Comparison of ENCODE assay signal across 33 cellular contexts in genomic region chr3:135071483-135071882, GRCh38.
"Had no signal": no experiment of that assay in that cellular context is flagged by ENCODE, and none has a peak within 500 bp of the region (broad histone marks: within the 10 kb centered on the region; RNA-seq: fewer than 3 reads in every experiment).

No MANE protein-coding gene starts in this region.

- DNase-seq: Karpas-422, Kasumi-1, MG63, MM.1S, MV-4-11, NCI-H1048, NCI-H1092, NCI-H1092 treated with DMSO at 0.1 percent for 48 hours, NCI-H1105, NCI-H1105 treated with DMSO at 0.1 percent for 48 hours, NCI-H1417, NCI-H1417 treated with DMSO at 0.1 percent for 48 hours, NCI-H1436, NCI-H1436 treated with DMSO at 0.1 percent for 48 hours, NCI-H146, NCI-H1694, NCI-H1694 treated with DMSO at 0.1 percent for 48 hours, NCI-H187, NCI-H187 treated with DMSO at 0.1 percent for 48 hours, NCI-H1930, NCI-H2029, NCI-H2029 treated with DMSO at 0.1 percent for 48 hours, NCI-H2081, NCI-H2081 treated with DMSO at 0.1 percent for 48 hours, NCI-H2107, NCI-H2171, NCI-H2171 treated with DMSO at 0.1 percent for 48 hours, NCI-H2227 treated with DMSO at 0.1 percent for 48 hours, NCI-H226, NCI-H345, NCI-H446, NCI-H446 treated with DMSO at 0.1 percent for 48 hours, NCI-H510A had no signal
